In genomic region chr22:30398685-30399680, GRCh38 we compare ENCODE assay signal across 1 cellular context.
TF ChIP-seq lines count a peak whose summit lies in the region.

No MANE protein-coding gene starts in this region.

TF ChIP-seq in A549, 52 proteins besides CTCF, POLR2A, EP300 and RAD21 (continued from another document):
- TF ChIP-seq BCL3 (IDR thresholded peaks at IDR 0.05) (no peak), ZC3H11A (IDR thresholded peaks at IDR 0.05) (no peak), BHLHE40 (IDR thresholded peaks at IDR 0.05; ENCODE audit: low read depth, low read length) (no peak), RCOR1 (IDR thresholded peaks at IDR 0.05; ENCODE audit: low read depth, low read length) (no peak)
- TF ChIP-seq, protein P1, sequence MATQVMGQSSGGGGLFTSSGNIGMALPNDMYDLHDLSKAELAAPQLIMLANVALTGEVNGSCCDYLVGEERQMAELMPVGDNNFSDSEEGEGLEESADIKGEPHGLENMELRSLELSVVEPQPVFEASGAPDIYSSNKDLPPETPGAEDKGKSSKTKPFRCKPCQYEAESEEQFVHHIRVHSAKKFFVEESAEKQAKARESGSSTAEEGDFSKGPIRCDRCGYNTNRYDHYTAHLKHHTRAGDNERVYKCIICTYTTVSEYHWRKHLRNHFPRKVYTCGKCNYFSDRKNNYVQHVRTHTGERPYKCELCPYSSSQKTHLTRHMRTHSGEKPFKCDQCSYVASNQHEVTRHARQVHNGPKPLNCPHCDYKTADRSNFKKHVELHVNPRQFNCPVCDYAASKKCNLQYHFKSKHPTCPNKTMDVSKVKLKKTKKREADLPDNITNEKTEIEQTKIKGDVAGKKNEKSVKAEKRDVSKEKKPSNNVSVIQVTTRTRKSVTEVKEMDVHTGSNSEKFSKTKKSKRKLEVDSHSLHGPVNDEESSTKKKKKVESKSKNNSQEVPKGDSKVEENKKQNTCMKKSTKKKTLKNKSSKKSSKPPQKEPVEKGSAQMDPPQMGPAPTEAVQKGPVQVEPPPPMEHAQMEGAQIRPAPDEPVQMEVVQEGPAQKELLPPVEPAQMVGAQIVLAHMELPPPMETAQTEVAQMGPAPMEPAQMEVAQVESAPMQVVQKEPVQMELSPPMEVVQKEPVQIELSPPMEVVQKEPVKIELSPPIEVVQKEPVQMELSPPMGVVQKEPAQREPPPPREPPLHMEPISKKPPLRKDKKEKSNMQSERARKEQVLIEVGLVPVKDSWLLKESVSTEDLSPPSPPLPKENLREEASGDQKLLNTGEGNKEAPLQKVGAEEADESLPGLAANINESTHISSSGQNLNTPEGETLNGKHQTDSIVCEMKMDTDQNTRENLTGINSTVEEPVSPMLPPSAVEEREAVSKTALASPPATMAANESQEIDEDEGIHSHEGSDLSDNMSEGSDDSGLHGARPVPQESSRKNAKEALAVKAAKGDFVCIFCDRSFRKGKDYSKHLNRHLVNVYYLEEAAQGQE (IDR thresholded peaks at IDR 0.05) = no peak
- TF ChIP-seq, protein P2, sequence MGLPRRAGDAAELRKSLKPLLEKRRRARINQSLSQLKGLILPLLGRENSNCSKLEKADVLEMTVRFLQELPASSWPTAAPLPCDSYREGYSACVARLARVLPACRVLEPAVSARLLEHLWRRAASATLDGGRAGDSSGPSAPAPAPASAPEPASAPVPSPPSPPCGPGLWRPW (IDR thresholded peaks at IDR 0.05) = no peak
